Comparison of ENCODE assay signal across 1 cellular context in genomic region chr9:136539427-136540412, GRCh38.
TF ChIP-seq lines count a peak whose summit lies in the region.

No MANE protein-coding gene starts in this region.

TF ChIP-seq in K562, 482 proteins besides CTCF, POLR2A, EP300 and RAD21 (continued from another document and continues in another):
- TF ChIP-seq TFE3 (CRISPR knock-in tag; IDR thresholded peaks at IDR 0.05), result no peak
- TF ChIP-seq TAF7 (tag; IDR thresholded peaks at IDR 0.05), result no peak
- TF ChIP-seq HLTF (IDR thresholded peaks at IDR 0.05), result no peak
- no peak for TF ChIP-seq FOS (IDR thresholded peaks at IDR 0.05; ENCODE audit: extremely low read depth, insufficient read length)
- TF ChIP-seq RAD51 (IDR thresholded peaks at IDR 0.05; ENCODE audit: borderline replicate concordance, low read depth), result peak; percentile 41; the same call in 1 of the 2 replicates
- TF ChIP-seq ATF1 (CRISPR knock-in tag; IDR thresholded peaks at IDR 0.05), result no peak
- peak; percentile 54 for TF ChIP-seq ATF1 (tag; IDR thresholded peaks at IDR 0.05)
- TF ChIP-seq ATF4 (CRISPR knock-in tag; IDR thresholded peaks at IDR 0.05), result 0 out of 2 replicates have a peak, but pooled peaks have one; percentile 22
- 0 out of 2 replicates have a peak, but pooled peaks have one; percentile 24 for TF ChIP-seq FOXK1 (CRISPR knock-in tag; IDR thresholded peaks at IDR 0.05; ENCODE audit: borderline replicate concordance)
- TF ChIP-seq, protein P1, sequence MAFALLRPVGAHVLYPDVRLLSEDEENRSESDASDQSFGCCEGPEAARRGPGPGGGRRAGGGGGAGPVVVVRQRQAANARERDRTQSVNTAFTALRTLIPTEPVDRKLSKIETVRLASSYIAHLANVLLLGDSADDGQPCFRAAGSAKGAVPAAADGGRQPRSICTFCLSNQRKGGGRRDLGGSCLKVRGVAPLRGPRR (CRISPR knock-in tag; IDR thresholded peaks at IDR 0.05), result 0 out of 2 replicates have a peak, but pooled peaks have one; percentile 65
- peak; percentile 76; the same call in 1 of the 2 replicates for TF ChIP-seq TFAP4 (CRISPR knock-in tag; IDR thresholded peaks at IDR 0.05; ENCODE audit: borderline replicate concordance)
- peak; percentile 68 for TF ChIP-seq MAX (CRISPR knock-in tag; IDR thresholded peaks at IDR 0.05)
- 0 out of 4 replicates have a peak, but pooled peaks of 1 of the 2 experiments have one; percentile 9 for TF ChIP-seq KDM1A (IDR thresholded peaks at IDR 0.05)
- TF ChIP-seq HDGF (IDR thresholded peaks at IDR 0.05), result 0 out of 2 replicates have a peak, but pooled peaks have one; percentile 76
- TF ChIP-seq, protein P2, sequence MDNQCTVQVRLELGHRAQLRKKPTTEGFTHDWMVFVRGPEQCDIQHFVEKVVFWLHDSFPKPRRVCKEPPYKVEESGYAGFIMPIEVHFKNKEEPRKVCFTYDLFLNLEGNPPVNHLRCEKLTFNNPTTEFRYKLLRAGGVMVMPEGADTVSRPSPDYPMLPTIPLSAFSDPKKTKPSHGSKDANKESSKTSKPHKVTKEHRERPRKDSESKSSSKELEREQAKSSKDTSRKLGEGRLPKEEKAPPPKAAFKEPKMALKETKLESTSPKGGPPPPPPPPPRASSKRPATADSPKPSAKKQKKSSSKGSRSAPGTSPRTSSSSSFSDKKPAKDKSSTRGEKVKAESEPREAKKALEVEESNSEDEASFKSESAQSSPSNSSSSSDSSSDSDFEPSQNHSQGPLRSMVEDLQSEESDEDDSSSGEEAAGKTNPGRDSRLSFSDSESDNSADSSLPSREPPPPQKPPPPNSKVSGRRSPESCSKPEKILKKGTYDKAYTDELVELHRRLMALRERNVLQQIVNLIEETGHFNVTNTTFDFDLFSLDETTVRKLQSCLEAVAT (IDR thresholded peaks at IDR 0.05), result 0 out of 4 replicates have a peak, but pooled peaks of 1 of the 2 experiments have one; percentile 9
- 0 out of 2 replicates have a peak, but pooled peaks have one; percentile 34 for TF ChIP-seq NKRF (IDR thresholded peaks at IDR 0.05; ENCODE audit: borderline replicate concordance)
- peak; percentile 71 for TF ChIP-seq USF1 (CRISPR knock-in tag; IDR thresholded peaks at IDR 0.05)
- TF ChIP-seq SMARCC2 (IDR thresholded peaks at IDR 0.05; ENCODE audit: low read depth), result no peak
- peak; percentile 16 for TF ChIP-seq CCNT2 (IDR thresholded peaks at IDR 0.05; ENCODE audit: borderline replicate concordance, extremely low read depth, insufficient read length, low read depth, low read length)
- TF ChIP-seq ZFX (CRISPR knock-in tag; IDR thresholded peaks at IDR 0.05), result peak; percentile 69
- peak; percentile 52; the same call in 1 of the 2 replicates for TF ChIP-seq SOX6 (IDR thresholded peaks at IDR 0.05)
- TF ChIP-seq JUN (IDR thresholded peaks at IDR 0.05; ENCODE audit: borderline replicate concordance, low read depth, low read length), result no peak
- TF ChIP-seq JUN (CRISPR knock-in tag; IDR thresholded peaks at IDR 0.05; ENCODE audit: borderline replicate concordance), result peak; percentile 66; the same call in 1 of the 2 replicates
- TF ChIP-seq POLR2AphosphoS2 (IDR thresholded peaks at IDR 0.05; ENCODE audit: low read length), result no peak
- peak; percentile 41; the same call in 1 of the 2 replicates for TF ChIP-seq ZEB2 (IDR thresholded peaks at IDR 0.05)
- TF ChIP-seq, protein P3, sequence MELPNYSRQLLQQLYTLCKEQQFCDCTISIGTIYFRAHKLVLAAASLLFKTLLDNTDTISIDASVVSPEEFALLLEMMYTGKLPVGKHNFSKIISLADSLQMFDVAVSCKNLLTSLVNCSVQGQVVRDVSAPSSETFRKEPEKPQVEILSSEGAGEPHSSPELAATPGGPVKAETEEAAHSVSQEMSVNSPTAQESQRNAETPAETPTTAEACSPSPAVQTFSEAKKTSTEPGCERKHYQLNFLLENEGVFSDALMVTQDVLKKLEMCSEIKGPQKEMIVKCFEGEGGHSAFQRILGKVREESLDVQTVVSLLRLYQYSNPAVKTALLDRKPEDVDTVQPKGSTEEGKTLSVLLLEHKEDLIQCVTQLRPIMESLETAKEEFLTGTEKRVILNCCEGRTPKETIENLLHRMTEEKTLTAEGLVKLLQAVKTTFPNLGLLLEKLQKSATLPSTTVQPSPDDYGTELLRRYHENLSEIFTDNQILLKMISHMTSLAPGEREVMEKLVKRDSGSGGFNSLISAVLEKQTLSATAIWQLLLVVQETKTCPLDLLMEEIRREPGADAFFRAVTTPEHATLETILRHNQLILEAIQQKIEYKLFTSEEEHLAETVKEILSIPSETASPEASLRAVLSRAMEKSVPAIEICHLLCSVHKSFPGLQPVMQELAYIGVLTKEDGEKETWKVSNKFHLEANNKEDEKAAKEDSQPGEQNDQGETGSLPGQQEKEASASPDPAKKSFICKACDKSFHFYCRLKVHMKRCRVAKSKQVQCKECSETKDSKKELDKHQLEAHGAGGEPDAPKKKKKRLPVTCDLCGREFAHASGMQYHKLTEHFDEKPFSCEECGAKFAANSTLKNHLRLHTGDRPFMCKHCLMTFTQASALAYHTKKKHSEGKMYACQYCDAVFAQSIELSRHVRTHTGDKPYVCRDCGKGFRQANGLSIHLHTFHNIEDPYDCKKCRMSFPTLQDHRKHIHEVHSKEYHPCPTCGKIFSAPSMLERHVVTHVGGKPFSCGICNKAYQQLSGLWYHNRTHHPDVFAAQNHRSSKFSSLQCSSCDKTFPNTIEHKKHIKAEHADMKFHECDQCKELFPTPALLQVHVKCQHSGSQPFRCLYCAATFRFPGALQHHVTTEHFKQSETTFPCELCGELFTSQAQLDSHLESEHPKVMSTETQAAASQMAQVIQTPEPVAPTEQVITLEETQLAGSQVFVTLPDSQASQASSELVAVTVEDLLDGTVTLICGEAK (IDR thresholded peaks at IDR 0.05), result 0 out of 2 replicates have a peak, but pooled peaks have one; percentile 13
- TF ChIP-seq, protein P3 (CRISPR knock-in tag; IDR thresholded peaks at IDR 0.05), result no peak
- peak; percentile 51; the same call in 1 of the 2 replicates for TF ChIP-seq TOE1 (IDR thresholded peaks at IDR 0.05; ENCODE audit: borderline replicate concordance)
- TF ChIP-seq TOE1 (CRISPR knock-in tag; IDR thresholded peaks at IDR 0.05; ENCODE audit: borderline replicate concordance, low read depth), result no peak
- peak in 1 of 2 experiments; percentile 70; a peak in 1 of 4 replicates for TF ChIP-seq SRF (CRISPR knock-in tag; IDR thresholded peaks at IDR 0.05)
- TF ChIP-seq, protein P4, sequence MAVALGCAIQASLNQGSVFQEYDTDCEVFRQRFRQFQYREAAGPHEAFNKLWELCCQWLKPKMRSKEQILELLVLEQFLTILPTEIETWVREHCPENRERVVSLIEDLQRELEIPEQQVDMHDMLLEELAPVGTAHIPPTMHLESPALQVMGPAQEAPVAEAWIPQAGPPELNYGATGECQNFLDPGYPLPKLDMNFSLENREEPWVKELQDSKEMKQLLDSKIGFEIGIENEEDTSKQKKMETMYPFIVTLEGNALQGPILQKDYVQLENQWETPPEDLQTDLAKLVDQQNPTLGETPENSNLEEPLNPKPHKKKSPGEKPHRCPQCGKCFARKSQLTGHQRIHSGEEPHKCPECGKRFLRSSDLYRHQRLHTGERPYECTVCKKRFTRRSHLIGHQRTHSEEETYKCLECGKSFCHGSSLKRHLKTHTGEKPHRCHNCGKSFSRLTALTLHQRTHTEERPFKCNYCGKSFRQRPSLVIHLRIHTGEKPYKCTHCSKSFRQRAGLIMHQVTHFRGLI (CRISPR knock-in tag; IDR thresholded peaks at IDR 0.05), result 0 out of 2 replicates have a peak, but pooled peaks have one; percentile 23
- TF ChIP-seq ZNF24 (IDR thresholded peaks at IDR 0.05), result no peak
- TF ChIP-seq, protein P5, sequence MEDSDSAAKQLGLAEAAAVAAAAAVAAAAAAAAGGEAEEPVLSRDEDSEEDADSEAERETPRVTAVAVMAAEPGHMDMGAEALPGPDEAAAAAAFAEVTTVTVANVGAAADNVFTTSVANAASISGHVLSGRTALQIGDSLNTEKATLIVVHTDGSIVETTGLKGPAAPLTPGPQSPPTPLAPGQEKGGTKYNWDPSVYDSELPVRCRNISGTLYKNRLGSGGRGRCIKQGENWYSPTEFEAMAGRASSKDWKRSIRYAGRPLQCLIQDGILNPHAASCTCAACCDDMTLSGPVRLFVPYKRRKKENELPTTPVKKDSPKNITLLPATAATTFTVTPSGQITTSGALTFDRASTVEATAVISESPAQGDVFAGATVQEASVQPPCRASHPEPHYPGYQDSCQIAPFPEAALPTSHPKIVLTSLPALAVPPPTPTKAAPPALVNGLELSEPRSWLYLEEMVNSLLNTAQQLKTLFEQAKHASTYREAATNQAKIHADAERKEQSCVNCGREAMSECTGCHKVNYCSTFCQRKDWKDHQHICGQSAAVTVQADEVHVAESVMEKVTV (CRISPR knock-in tag; IDR thresholded peaks at IDR 0.05), result no peak
- TF ChIP-seq NFYB (IDR thresholded peaks at IDR 0.05; ENCODE audit: extremely low read depth, insufficient read length), result no peak
- no peak for TF ChIP-seq TFAM (CRISPR knock-in tag; conservative IDR thresholded peaks at IDR 0.05)
- peak; percentile 36 for TF ChIP-seq ETS2 (tag; IDR thresholded peaks at IDR 0.05; ENCODE audit: borderline replicate concordance, poor library complexity, severe bottlenecking)
- peak; percentile 47 for TF ChIP-seq GABPA (tag; conservative IDR thresholded peaks at IDR 0.05; ENCODE audit: low read depth)
